ENCODE assay signal across 1 cellular context in the genomic region with DNA sequence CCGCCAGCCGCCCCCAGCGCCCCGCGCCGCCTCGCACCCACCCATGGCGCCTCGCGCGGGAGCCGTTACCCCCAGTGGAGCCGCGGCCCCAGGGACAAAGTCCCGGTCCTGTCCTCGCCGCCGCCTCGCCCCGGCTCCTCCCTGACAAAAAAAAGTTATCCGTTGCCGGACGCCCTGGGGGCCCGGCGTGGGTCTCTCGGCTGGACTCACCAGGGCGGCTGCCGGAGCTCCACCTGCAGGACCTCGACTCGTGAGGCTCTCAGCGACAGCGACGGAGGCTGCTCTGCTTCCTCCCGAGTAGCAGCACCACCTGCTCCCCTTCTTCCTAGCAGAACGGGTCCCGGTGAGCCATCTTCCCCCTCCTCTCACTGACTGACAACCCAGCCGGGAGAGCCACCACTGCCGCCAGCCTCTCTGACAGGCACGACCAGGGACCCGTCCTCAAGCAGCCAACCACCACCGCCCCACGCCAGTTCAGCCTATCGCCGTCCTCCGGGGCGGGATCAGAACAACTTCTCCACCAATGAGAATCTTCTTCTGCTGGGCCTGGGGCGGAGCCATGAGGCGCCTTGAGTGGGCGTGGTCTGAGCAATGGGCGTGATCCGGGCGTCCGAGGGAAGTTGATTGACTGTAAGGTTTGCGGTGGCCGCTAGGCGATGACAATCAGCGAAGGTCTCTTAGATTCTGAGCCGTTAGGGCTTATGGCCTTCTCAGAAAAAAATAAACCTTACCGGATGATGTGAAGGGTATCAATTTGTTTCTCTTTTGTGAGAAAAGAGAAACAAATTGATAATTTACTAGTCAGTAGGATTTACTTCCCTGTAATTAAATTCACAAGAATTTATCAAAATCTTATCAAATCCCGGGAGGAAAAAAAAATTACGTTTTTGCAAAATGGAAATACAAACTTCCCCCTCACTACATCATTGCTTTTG.
TF ChIP-seq lines count a peak whose summit lies in the region.

A gene (minus strand): TSS at position 416 of the 935 bp plus-strand sequence. CDS start 23,019 bp downstream, outside the sequence.

TF ChIP-seq in K562, 482 proteins besides CTCF, POLR2A, EP300 and RAD21 (continued from another document and continues in another):
- peak; percentile 43 for TF ChIP-seq HMGN3 (IDR thresholded peaks at IDR 0.05; ENCODE audit: borderline replicate concordance, extremely low read depth, insufficient read length, low read depth, low read length)
- TF ChIP-seq, protein P1, sequence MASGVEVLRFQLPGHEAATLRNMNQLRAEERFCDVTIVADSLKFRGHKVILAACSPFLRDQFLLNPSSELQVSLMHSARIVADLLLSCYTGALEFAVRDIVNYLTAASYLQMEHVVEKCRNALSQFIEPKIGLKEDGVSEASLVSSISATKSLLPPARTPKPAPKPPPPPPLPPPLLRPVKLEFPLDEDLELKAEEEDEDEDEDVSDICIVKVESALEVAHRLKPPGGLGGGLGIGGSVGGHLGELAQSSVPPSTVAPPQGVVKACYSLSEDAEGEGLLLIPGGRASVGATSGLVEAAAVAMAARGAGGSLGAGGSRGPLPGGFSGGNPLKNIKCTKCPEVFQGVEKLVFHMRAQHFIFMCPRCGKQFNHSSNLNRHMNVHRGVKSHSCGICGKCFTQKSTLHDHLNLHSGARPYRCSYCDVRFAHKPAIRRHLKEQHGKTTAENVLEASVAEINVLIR (CRISPR knock-in tag; IDR thresholded peaks at IDR 0.05): no peak
- TF ChIP-seq, protein P2, sequence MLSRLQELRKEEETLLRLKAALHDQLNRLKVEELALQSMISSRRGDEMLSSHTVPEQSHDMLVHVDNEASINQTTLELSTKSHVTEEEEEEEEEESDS (CRISPR knock-in tag; IDR thresholded peaks at IDR 0.05): no peak
- no peak for TF ChIP-seq RHOXF2B (CRISPR knock-in tag; conservative IDR thresholded peaks at IDR 0.05)
- no peak for TF ChIP-seq RBM15 (IDR thresholded peaks at IDR 0.05; ENCODE audit: insufficient read depth, low read length)
- TF ChIP-seq ZFP36 (IDR thresholded peaks at IDR 0.05; ENCODE audit: low read depth, low read length, partially characterized antibody): peak; percentile 13
- TF ChIP-seq, protein P3, sequence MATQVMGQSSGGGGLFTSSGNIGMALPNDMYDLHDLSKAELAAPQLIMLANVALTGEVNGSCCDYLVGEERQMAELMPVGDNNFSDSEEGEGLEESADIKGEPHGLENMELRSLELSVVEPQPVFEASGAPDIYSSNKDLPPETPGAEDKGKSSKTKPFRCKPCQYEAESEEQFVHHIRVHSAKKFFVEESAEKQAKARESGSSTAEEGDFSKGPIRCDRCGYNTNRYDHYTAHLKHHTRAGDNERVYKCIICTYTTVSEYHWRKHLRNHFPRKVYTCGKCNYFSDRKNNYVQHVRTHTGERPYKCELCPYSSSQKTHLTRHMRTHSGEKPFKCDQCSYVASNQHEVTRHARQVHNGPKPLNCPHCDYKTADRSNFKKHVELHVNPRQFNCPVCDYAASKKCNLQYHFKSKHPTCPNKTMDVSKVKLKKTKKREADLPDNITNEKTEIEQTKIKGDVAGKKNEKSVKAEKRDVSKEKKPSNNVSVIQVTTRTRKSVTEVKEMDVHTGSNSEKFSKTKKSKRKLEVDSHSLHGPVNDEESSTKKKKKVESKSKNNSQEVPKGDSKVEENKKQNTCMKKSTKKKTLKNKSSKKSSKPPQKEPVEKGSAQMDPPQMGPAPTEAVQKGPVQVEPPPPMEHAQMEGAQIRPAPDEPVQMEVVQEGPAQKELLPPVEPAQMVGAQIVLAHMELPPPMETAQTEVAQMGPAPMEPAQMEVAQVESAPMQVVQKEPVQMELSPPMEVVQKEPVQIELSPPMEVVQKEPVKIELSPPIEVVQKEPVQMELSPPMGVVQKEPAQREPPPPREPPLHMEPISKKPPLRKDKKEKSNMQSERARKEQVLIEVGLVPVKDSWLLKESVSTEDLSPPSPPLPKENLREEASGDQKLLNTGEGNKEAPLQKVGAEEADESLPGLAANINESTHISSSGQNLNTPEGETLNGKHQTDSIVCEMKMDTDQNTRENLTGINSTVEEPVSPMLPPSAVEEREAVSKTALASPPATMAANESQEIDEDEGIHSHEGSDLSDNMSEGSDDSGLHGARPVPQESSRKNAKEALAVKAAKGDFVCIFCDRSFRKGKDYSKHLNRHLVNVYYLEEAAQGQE (CRISPR knock-in tag; IDR thresholded peaks at IDR 0.05; ENCODE audit: low read depth): 0 out of 2 replicates have a peak, but pooled peaks have one; percentile 29
- TF ChIP-seq TFAM (CRISPR knock-in tag; conservative IDR thresholded peaks at IDR 0.05): no peak
- TF ChIP-seq ZNF3 (CRISPR knock-in tag; IDR thresholded peaks at IDR 0.05): no peak
- no peak for TF ChIP-seq NFE2L1 (tag; IDR thresholded peaks at IDR 0.05; ENCODE audit: borderline replicate concordance, low read depth)
- no peak for TF ChIP-seq NR2C1 (IDR thresholded peaks at IDR 0.05)
- no peak for TF ChIP-seq NR2C1 (tag; IDR thresholded peaks at IDR 0.05)
- TF ChIP-seq, protein P4, sequence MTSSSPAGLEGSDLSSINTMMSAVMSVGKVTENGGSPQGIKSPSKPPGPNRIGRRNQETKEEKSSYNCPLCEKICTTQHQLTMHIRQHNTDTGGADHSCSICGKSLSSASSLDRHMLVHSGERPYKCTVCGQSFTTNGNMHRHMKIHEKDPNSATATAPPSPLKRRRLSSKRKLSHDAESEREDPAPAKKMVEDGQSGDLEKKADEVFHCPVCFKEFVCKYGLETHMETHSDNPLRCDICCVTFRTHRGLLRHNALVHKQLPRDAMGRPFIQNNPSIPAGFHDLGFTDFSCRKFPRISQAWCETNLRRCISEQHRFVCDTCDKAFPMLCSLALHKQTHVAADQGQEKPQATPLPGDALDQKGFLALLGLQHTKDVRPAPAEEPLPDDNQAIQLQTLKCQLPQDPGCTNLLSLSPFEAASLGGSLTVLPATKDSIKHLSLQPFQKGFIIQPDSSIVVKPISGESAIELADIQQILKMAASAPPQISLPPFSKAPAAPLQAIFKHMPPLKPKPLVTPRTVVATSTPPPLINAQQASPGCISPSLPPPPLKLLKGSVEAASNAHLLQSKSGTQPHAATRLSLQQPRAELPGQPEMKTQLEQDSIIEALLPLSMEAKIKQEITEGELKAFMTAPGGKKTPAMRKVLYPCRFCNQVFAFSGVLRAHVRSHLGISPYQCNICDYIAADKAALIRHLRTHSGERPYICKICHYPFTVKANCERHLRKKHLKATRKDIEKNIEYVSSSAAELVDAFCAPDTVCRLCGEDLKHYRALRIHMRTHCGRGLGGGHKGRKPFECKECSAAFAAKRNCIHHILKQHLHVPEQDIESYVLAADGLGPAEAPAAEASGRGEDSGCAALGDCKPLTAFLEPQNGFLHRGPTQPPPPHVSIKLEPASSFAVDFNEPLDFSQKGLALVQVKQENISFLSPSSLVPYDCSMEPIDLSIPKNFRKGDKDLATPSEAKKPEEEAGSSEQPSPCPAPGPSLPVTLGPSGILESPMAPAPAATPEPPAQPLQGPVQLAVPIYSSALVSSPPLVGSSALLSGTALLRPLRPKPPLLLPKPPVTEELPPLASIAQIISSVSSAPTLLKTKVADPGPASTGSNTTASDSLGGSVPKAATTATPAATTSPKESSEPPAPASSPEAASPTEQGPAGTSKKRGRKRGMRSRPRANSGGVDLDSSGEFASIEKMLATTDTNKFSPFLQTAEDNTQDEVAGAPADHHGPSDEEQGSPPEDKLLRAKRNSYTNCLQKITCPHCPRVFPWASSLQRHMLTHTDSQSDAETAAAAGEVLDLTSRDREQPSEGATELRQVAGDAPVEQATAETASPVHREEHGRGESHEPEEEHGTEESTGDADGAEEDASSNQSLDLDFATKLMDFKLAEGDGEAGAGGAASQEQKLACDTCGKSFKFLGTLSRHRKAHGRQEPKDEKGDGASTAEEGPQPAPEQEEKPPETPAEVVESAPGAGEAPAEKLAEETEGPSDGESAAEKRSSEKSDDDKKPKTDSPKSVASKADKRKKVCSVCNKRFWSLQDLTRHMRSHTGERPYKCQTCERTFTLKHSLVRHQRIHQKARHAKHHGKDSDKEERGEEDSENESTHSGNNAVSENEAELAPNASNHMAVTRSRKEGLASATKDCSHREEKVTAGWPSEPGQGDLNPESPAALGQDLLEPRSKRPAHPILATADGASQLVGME (CRISPR knock-in tag; IDR thresholded peaks at IDR 0.05): no peak
- TF ChIP-seq, protein P5, sequence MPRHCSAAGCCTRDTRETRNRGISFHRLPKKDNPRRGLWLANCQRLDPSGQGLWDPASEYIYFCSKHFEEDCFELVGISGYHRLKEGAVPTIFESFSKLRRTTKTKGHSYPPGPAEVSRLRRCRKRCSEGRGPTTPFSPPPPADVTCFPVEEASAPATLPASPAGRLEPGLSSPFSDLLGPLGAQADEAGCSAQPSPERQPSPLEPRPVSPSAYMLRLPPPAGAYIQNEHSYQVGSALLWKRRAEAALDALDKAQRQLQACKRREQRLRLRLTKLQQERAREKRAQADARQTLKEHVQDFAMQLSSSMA (CRISPR knock-in tag; IDR thresholded peaks at IDR 0.05): no peak
- TF ChIP-seq ZNF717 (CRISPR knock-in tag; IDR thresholded peaks at IDR 0.05): no peak
- TF ChIP-seq NCOA2 (IDR thresholded peaks at IDR 0.05; ENCODE audit: partially characterized antibody in 2 of 2): no peak
- no peak for TF ChIP-seq SIX5 (IDR thresholded peaks at IDR 0.05; ENCODE audit: borderline replicate concordance in 1 of 2, insufficient read depth in 1 of 2, low read depth in 1 of 2, low read length in 2 of 2)
- TF ChIP-seq ZNF57 (CRISPR knock-in tag; IDR thresholded peaks at IDR 0.05): 0 out of 2 replicates have a peak, but pooled peaks have one; percentile 63
- TF ChIP-seq, protein P6, sequence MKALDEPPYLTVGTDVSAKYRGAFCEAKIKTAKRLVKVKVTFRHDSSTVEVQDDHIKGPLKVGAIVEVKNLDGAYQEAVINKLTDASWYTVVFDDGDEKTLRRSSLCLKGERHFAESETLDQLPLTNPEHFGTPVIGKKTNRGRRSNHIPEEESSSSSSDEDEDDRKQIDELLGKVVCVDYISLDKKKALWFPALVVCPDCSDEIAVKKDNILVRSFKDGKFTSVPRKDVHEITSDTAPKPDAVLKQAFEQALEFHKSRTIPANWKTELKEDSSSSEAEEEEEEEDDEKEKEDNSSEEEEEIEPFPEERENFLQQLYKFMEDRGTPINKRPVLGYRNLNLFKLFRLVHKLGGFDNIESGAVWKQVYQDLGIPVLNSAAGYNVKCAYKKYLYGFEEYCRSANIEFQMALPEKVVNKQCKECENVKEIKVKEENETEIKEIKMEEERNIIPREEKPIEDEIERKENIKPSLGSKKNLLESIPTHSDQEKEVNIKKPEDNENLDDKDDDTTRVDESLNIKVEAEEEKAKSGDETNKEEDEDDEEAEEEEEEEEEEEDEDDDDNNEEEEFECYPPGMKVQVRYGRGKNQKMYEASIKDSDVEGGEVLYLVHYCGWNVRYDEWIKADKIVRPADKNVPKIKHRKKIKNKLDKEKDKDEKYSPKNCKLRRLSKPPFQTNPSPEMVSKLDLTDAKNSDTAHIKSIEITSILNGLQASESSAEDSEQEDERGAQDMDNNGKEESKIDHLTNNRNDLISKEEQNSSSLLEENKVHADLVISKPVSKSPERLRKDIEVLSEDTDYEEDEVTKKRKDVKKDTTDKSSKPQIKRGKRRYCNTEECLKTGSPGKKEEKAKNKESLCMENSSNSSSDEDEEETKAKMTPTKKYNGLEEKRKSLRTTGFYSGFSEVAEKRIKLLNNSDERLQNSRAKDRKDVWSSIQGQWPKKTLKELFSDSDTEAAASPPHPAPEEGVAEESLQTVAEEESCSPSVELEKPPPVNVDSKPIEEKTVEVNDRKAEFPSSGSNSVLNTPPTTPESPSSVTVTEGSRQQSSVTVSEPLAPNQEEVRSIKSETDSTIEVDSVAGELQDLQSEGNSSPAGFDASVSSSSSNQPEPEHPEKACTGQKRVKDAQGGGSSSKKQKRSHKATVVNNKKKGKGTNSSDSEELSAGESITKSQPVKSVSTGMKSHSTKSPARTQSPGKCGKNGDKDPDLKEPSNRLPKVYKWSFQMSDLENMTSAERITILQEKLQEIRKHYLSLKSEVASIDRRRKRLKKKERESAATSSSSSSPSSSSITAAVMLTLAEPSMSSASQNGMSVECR (CRISPR knock-in tag; IDR thresholded peaks at IDR 0.05): peak; percentile 73; the same call in 1 of the 2 replicates
- TF ChIP-seq, protein P7, sequence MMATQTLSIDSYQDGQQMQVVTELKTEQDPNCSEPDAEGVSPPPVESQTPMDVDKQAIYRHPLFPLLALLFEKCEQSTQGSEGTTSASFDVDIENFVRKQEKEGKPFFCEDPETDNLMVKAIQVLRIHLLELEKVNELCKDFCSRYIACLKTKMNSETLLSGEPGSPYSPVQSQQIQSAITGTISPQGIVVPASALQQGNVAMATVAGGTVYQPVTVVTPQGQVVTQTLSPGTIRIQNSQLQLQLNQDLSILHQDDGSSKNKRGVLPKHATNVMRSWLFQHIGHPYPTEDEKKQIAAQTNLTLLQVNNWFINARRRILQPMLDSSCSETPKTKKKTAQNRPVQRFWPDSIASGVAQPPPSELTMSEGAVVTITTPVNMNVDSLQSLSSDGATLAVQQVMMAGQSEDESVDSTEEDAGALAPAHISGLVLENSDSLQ (IDR thresholded peaks at IDR 0.05): peak; percentile 99
- TF ChIP-seq ZC3H11A (IDR thresholded peaks at IDR 0.05; ENCODE audit: low read depth, low read length): no peak
- no peak for TF ChIP-seq ZNF121 (CRISPR knock-in tag; conservative IDR thresholded peaks at IDR 0.05)
- TF ChIP-seq, protein P8, sequence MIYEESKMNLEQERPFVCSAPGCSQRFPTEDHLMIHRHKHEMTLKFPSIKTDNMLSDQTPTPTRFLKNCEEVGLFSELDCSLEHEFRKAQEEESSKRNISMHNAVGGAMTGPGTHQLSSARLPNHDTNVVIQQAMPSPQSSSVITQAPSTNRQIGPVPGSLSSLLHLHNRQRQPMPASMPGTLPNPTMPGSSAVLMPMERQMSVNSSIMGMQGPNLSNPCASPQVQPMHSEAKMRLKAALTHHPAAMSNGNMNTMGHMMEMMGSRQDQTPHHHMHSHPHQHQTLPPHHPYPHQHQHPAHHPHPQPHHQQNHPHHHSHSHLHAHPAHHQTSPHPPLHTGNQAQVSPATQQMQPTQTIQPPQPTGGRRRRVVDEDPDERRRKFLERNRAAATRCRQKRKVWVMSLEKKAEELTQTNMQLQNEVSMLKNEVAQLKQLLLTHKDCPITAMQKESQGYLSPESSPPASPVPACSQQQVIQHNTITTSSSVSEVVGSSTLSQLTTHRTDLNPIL (CRISPR knock-in tag; IDR thresholded peaks at IDR 0.05): no peak
- no peak for TF ChIP-seq NFXL1 (CRISPR knock-in tag; IDR thresholded peaks at IDR 0.05)
- no peak for TF ChIP-seq KLF6 (CRISPR knock-in tag; IDR thresholded peaks at IDR 0.05; ENCODE audit: borderline replicate concordance)
- no peak for TF ChIP-seq ZNF445 (CRISPR knock-in tag; IDR thresholded peaks at IDR 0.05; ENCODE audit: low read depth)
- TF ChIP-seq CCNT2 (IDR thresholded peaks at IDR 0.05; ENCODE audit: borderline replicate concordance, extremely low read depth, insufficient read length, low read depth, low read length): peak; percentile 50
- TF ChIP-seq ZNF23 (CRISPR knock-in tag; IDR thresholded peaks at IDR 0.05): no peak
- no peak for TF ChIP-seq PTTG1 (tag; IDR thresholded peaks at IDR 0.05; ENCODE audit: low read depth)
- 0 out of 4 replicates have a peak, but pooled peaks of 1 of the 2 experiments have one; percentile 48 for TF ChIP-seq SIN3A (IDR thresholded peaks at IDR 0.05; ENCODE audit: borderline replicate concordance in 2 of 2, control insufficient read depth in 1 of 2, low read depth in 2 of 2, low read length in 2 of 2)
- TF ChIP-seq, protein P9, sequence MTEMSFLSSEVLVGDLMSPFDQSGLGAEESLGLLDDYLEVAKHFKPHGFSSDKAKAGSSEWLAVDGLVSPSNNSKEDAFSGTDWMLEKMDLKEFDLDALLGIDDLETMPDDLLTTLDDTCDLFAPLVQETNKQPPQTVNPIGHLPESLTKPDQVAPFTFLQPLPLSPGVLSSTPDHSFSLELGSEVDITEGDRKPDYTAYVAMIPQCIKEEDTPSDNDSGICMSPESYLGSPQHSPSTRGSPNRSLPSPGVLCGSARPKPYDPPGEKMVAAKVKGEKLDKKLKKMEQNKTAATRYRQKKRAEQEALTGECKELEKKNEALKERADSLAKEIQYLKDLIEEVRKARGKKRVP (CRISPR knock-in tag; IDR thresholded peaks at IDR 0.05): no peak
- no peak for TF ChIP-seq SMARCB1 (IDR thresholded peaks at IDR 0.05; ENCODE audit: insufficient read length, low read depth)
- no peak for TF ChIP-seq NFATC3 (IDR thresholded peaks at IDR 0.05)
- no peak for TF ChIP-seq DIDO1 (tag; IDR thresholded peaks at IDR 0.05; ENCODE audit: low read depth)
- TF ChIP-seq CC2D1A (IDR thresholded peaks at IDR 0.05): no peak
- TF ChIP-seq HNRNPUL1 (IDR thresholded peaks at IDR 0.05; ENCODE audit: low read length): no peak
